ENCODE assay signal across 13 cellular contexts in genomic region chr17:50348522-50349240, GRCh38. TPM values are rescaled to one million over a fixed set of nuclear protein-coding genes. Genes with fewer than 3 reads are reported as not detected.
DNase-seq lines count a peak whose midpoint lies in the region; ATAC-seq and TF ChIP-seq lines count a peak whose summit lies in the region.
"Had no signal": no experiment of that assay in that cellular context is flagged by ENCODE, and none has a peak within 500 bp of the region (broad histone marks: within the 10 kb centered on the region; RNA-seq: fewer than 3 reads in every experiment).

No MANE protein-coding gene starts in this region.

- POLR2A ChIA-PET in WTC11 (lab: Charles Lee): interaction anchor here (1.0 kb wide), 1 partner anchor 20 kb away, joined by 3 read pairs; no protein-coding TSS in a partner anchor

- ATAC-seq in SK-N-SH treated with all-trans-retinoic acid at 6 μM for 48 hours: peak; percentile 25; the same call in 2 of the 3 replicates
- no peak for ATAC-seq in stimulated activated memory B cell treated with anti-CD40 and anti-IgM and Interleukin-4, amounts not matched to agents 10 μg/mL and 1 μg/mL and 100 μg/mL, for 72 hours
- ATAC-seq in WTC11: no peak
- no peak for ATAC-seq in HG03159 (IDR thresholded peaks at IDR 0.05; ENCODE audit: unreplicated experiment)

- peak overlapping the region; percentile 93 for H3K27ac Mint-ChIP-seq in stimulated activated memory B cell treated with anti-CD40 and anti-IgM and Interleukin-4, amounts not matched to agents 10 μg/mL and 1 μg/mL and 100 μg/mL, for 72 hours
- H3K27ac Mint-ChIP-seq in WTC11: no peak overlapping the region

- no peaks in the 10 kb centered on the region for H3K27me3 Mint-ChIP-seq in stimulated activated memory B cell treated with anti-CD40 and anti-IgM and Interleukin-4, amounts not matched to agents 10 μg/mL and 1 μg/mL and 100 μg/mL, for 72 hours
- peaks cover 11% of the 10 kb centered on the region for H3K27me3 Mint-ChIP-seq in WTC11 (ENCODE audit: low read depth)

- H3K4me3 Mint-ChIP-seq in stimulated activated memory B cell treated with anti-CD40 and anti-IgM and Interleukin-4, amounts not matched to agents 10 μg/mL and 1 μg/mL and 100 μg/mL, for 72 hours: no peak overlapping the region
- no peak overlapping the region for H3K4me3 Mint-ChIP-seq in WTC11

- H3K4me1 Mint-ChIP-seq in stimulated activated memory B cell treated with anti-CD40 and anti-IgM and Interleukin-4, amounts not matched to agents 10 μg/mL and 1 μg/mL and 100 μg/mL, for 72 hours: peaks cover 56% of the 10 kb centered on the region
- peaks cover 32% of the 10 kb centered on the region for H3K4me1 Mint-ChIP-seq in WTC11

- CTCF ChIA-PET in WTC11 (lab: Charles Lee): interaction anchor here (0.6 to 5.0 kb wide), 6 partner anchors 13 to 246 kb away, joined by 3 to 26 read pairs (median 12); partner anchors contain the start of genes COL1A1 and LRRC59

- peaks cover 7% of the 10 kb centered on the region for H3K36me3 Mint-ChIP-seq in stimulated activated memory B cell treated with anti-CD40 and anti-IgM and Interleukin-4, amounts not matched to agents 10 μg/mL and 1 μg/mL and 100 μg/mL, for 72 hours
- peaks cover 4% of the 10 kb centered on the region; the same call in 1 of the 2 replicates for H3K36me3 Mint-ChIP-seq in WTC11

- TF ChIP-seq CTCF in epithelial cell of esophagus (IDR thresholded peaks at IDR 0.05; ENCODE audit: insufficient read depth, low read depth, low read length, missing control alignments): no peak
- TF ChIP-seq CTCF in WTC11 (IDR thresholded peaks at IDR 0.05): no peak

- DNase-seq in activated CD8-positive, alpha-beta memory T cell treated with anti-CD3 and anti-CD28 coated beads, Interleukin-2, amount 50 U/mL, for 48 hours: peak; percentile 50
- DNase-seq in activated CD8-positive, alpha-beta memory T cell treated with anti-CD3 and anti-CD28 coated beads for 24 hours: no peak
- DNase-seq in epithelial cell of esophagus (ENCODE audit: low read depth): peak; percentile 46
- no peak for DNase-seq in WTC11 (ENCODE audit: low spot score)
- DNase-seq in NCI-H2029 (lab: John Stamatoyannopoulos, UW): no peak
- DNase-seq: AML-193, left ventricle myocardium inferior, NCI-H1694 had no signal

- H3K9me3 Mint-ChIP-seq in stimulated activated memory B cell treated with anti-CD40 and anti-IgM and Interleukin-4, amounts not matched to agents 10 μg/mL and 1 μg/mL and 100 μg/mL, for 72 hours: no peaks in the 10 kb centered on the region
- no peaks in the 10 kb centered on the region for H3K9me3 Mint-ChIP-seq in WTC11

- no peak overlapping the region for H3K4me3 ChIP-seq in epithelial cell of esophagus (ENCODE audit: low read length)
- H3K4me3 ChIP-seq: left ventricle myocardium inferior, right atrium auricular region, SJSA1 had no signal

TF ChIP-seq in SK-N-SH treated with all-trans-retinoic acid at 6 μM for 48 hours, 23 proteins besides CTCF, POLR2A, EP300 and RAD21:
- no peak for TF ChIP-seq ZFP3 (CRISPR knock-in tag; IDR thresholded peaks at IDR 0.05)
- no peak for TF ChIP-seq ZNF565 (CRISPR knock-in tag; conservative IDR thresholded peaks at IDR 0.05; ENCODE audit: low read depth)
- TF ChIP-seq ZNF70 (CRISPR knock-in tag; IDR thresholded peaks at IDR 0.05): no peak
- no peak for TF ChIP-seq CREB5 (CRISPR knock-in tag; IDR thresholded peaks at IDR 0.05; ENCODE audit: low read depth)
- no peak for TF ChIP-seq TCF4 (CRISPR knock-in tag; IDR thresholded peaks at IDR 0.05; ENCODE audit: borderline replicate concordance)
- no peak for TF ChIP-seq RARB (CRISPR knock-in tag; IDR thresholded peaks at IDR 0.05)
- TF ChIP-seq ZFP30 (CRISPR knock-in tag; IDR thresholded peaks at IDR 0.05): no peak
- no peak for TF ChIP-seq POU6F1 (CRISPR knock-in tag; IDR thresholded peaks at IDR 0.05; ENCODE audit: borderline replicate concordance, low read depth)
- TF ChIP-seq ESRRG (CRISPR knock-in tag; IDR thresholded peaks at IDR 0.05): no peak

TF ChIP-seq in WTC11, 78 proteins besides CTCF, POLR2A, EP300 and RAD21 (continues in another document):
- TF ChIP-seq ZNF532 (CRISPR knock-in tag; IDR thresholded peaks at IDR 0.05; ENCODE audit: borderline replicate concordance) (no peak), E2F1 (CRISPR knock-in tag; IDR thresholded peaks at IDR 0.05) (no peak), GTF2I (CRISPR knock-in tag; conservative IDR thresholded peaks at IDR 0.05) (no peak), PRRX2 (CRISPR knock-in tag; IDR thresholded peaks at IDR 0.05) (no peak), E2F5 (CRISPR knock-in tag; IDR thresholded peaks at IDR 0.05) (no peak), OVOL2 (CRISPR knock-in tag; IDR thresholded peaks at IDR 0.05; ENCODE audit: borderline replicate concordance) (no peak), ATF3 (CRISPR knock-in tag; conservative IDR thresholded peaks at IDR 0.05) (no peak), NFATC4 (CRISPR knock-in tag; IDR thresholded peaks at IDR 0.05) (no peak), FOXK1 (CRISPR knock-in tag; IDR thresholded peaks at IDR 0.05) (no peak), ETV6 (CRISPR knock-in tag; IDR thresholded peaks at IDR 0.05) (no peak), CDX4 (CRISPR knock-in tag; IDR thresholded peaks at IDR 0.05; ENCODE audit: borderline replicate concordance) (no peak), ZNF317 (CRISPR knock-in tag; IDR thresholded peaks at IDR 0.05; ENCODE audit: borderline replicate concordance, low read depth) (no peak), ZNF138 (CRISPR knock-in tag; conservative IDR thresholded peaks at IDR 0.05) (no peak)

RNA-seq across cellular contexts. Expression of gene XYLT2, which starts 2.8 kb away (rescaled TPM):
- 35.7 to 39.7 TPM (median 37.9 TPM) in 3 replicates for total RNA-seq in WTC11 (2021)

RNA-seq across cellular contexts. Expression of gene MRPL27, which starts 24.3 kb away (rescaled TPM):
- 66.7 to 80.5 TPM (median 69.8 TPM) in 3 replicates for total RNA-seq in WTC11 (2021)

RNA-seq across cellular contexts. Expression of gene EME1, which starts 24.3 kb away (rescaled TPM):
- 22.8 to 27.1 TPM (median 24.9 TPM) in 3 replicates for total RNA-seq in WTC11 (2021)

RNA-seq across cellular contexts. Expression of gene LRRC59, which starts 48.6 kb away (rescaled TPM):
- 89.3 to 108 TPM (median 90.4 TPM) in 3 replicates for total RNA-seq in WTC11 (2021)

Comparison
In these comparisons a context has a peak if more than half of its experiments do, and no peak if none do; other contexts are left out.
1. DNase-seq: peak in activated CD8-positive, alpha-beta memory T cell treated with anti-CD3 and anti-CD28 coated beads, Interleukin-2, amount 50 U/mL, for 48 hours (single experiment) and epithelial cell of esophagus (single experiment); none in activated CD8-positive, alpha-beta memory T cell treated with anti-CD3 and anti-CD28 coated beads for 24 hours (single experiment), WTC11 (single experiment) and NCI-H2029 (single experiment).